In the genomic region with DNA sequence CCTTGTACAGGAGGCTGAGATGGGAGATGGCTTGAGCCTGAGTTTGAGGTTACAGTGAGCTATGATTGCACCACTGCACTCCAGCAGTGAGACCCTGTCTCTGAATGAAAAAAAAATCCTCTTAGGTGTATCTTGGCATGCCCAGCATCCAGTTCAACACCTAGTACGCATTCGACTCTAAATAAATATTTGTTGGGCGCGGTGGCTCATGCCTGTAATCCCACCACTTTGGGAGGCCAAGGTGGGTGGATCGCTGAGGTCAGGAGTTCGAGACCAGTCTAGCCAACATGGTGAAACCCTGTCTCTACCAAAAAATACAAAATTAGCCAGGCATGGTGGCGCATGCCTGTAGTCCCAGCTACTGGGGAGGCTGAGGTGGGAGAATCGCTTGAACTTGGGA, we compare ENCODE assay signal across 8 cellular contexts.
DNase-seq lines count a peak whose midpoint lies in the region; ATAC-seq and TF ChIP-seq lines count a peak whose summit lies in the region.
"Not testable (repeated sequence)": the region's sequence is repeated elsewhere in the genome, so short reads cannot be mapped to it uniquely, and the experiment has no call there.

No MANE protein-coding gene starts in this region.

- TF ChIP-seq CTCF in adrenal gland (IDR thresholded peaks at IDR 0.05); heart left ventricle (IDR thresholded peaks at IDR 0.05); natural killer cell (IDR thresholded peaks at IDR 0.05); thyroid gland (IDR thresholded peaks at IDR 0.05): not testable (repeated sequence)

- not testable (repeated sequence) for H3K9me3 Mint-ChIP-seq in CD4-positive, alpha-beta memory T cell; activated T-cell treated with anti-CD3 and anti-CD28 coated beads, Interleukin-2, amount 50 U/mL, for 24 hours; natural killer cell

- intact Hi-C loops in CD4-positive, alpha-beta memory T cell (cut with micrococcal nuclease); adrenal gland (cut with DNase I); natural killer cell (cut with micrococcal nuclease); sciatic nerve (cut with DNase I); thyroid gland (cut with DNase I): not testable (repeated sequence)
- intact Hi-C loops in heart left ventricle (cut with DNase I) = loop anchor here in 3 of 10 donors (5.0 kb wide), 1 partner anchor 37 kb away; no protein-coding TSS in a partner anchor

- H3K27ac Mint-ChIP-seq in CD4-positive, alpha-beta memory T cell = peak overlapping the region in 4 of 7 donors; percentile 25 to 81 (median 62)
- H3K27ac Mint-ChIP-seq in activated T-cell treated with anti-CD3 and anti-CD28 coated beads, Interleukin-2, amount 50 U/mL, for 24 hours = peak overlapping the region; percentile 94
- peak overlapping the region; percentile 90 to 98 for H3K27ac Mint-ChIP-seq in natural killer cell

- DNase-seq in CD4-positive, alpha-beta memory T cell; activated T-cell treated with anti-CD3 and anti-CD28 coated beads, Interleukin-2, amount 50 U/mL, for 24 hours; adrenal gland; heart left ventricle; natural killer cell; thyroid gland: not testable (repeated sequence)
- DNase-seq in islet precursor cell (peak; percentile 12), sciatic nerve (ENCODE audit: low spot score) (peak; percentile 37)

- H3K36me3 Mint-ChIP-seq in CD4-positive, alpha-beta memory T cell = peaks cover 0 to 16% of the 10 kb centered on the region in 2 donors
- H3K36me3 Mint-ChIP-seq in activated T-cell treated with anti-CD3 and anti-CD28 coated beads, Interleukin-2, amount 50 U/mL, for 24 hours (ENCODE audit: low read depth) = peaks cover 43% of the 10 kb centered on the region
- not testable (repeated sequence) for H3K36me3 Mint-ChIP-seq in natural killer cell

- not testable (repeated sequence) for H3K9me3 ChIP-seq in CD4-positive, alpha-beta memory T cell (ENCODE audit: control insufficient read depth in 1 of 2, low read length in 2 of 2); adrenal gland (replicated peaks in 1 of 3); heart left ventricle; thyroid gland

- H3K36me3 ChIP-seq in CD4-positive, alpha-beta memory T cell (ENCODE audit: insufficient read depth, low read length); adrenal gland (replicated peaks in 1 of 2); thyroid gland: not testable (repeated sequence)
- H3K36me3 ChIP-seq in heart left ventricle = peaks cover 0 to 13% (median 4%) of the 10 kb centered on the region in 9 donors

- CTCF ChIA-PET in CD4-positive, alpha-beta memory T cell (lab: Charles Lee; ENCODE audit: partially characterized antibody) = interaction anchor here (3.4 kb wide), 1 partner anchor 29 kb away, joined by 16 read pairs; no protein-coding TSS in a partner anchor

- H3K27me3 Mint-ChIP-seq in CD4-positive, alpha-beta memory T cell; activated T-cell treated with anti-CD3 and anti-CD28 coated beads, Interleukin-2, amount 50 U/mL, for 24 hours; natural killer cell (ENCODE audit: low read depth in 2 of 2): not testable (repeated sequence)

- TF ChIP-seq POLR2A in adrenal gland (IDR thresholded peaks at IDR 0.05); heart left ventricle (IDR thresholded peaks at IDR 0.05); thyroid gland (IDR thresholded peaks at IDR 0.05): not testable (repeated sequence)

- H3K4me1 Mint-ChIP-seq in CD4-positive, alpha-beta memory T cell = peaks cover 26 to 47% (median 33%) of the 10 kb centered on the region in 4 donors
- peaks cover 46% of the 10 kb centered on the region for H3K4me1 Mint-ChIP-seq in activated T-cell treated with anti-CD3 and anti-CD28 coated beads, Interleukin-2, amount 50 U/mL, for 24 hours (ENCODE audit: low read depth)
- peaks cover 56 to 72% of the 10 kb centered on the region in 2 donors for H3K4me1 Mint-ChIP-seq in natural killer cell

- not testable (repeated sequence) for H3K27me3 ChIP-seq in CD4-positive, alpha-beta memory T cell (ENCODE audit: insufficient read depth, low read length); adrenal gland; heart left ventricle; thyroid gland

- H3K4me3 ChIP-seq in CD4-positive, alpha-beta memory T cell (ENCODE audit: low read length in 2 of 2); adrenal gland; heart left ventricle; thyroid gland (replicated peaks in 1 of 3): not testable (repeated sequence)

- not testable (repeated sequence) for H3K27ac ChIP-seq in CD4-positive, alpha-beta memory T cell (ENCODE audit: low read depth, low read length)
- H3K27ac ChIP-seq in adrenal gland = peak overlapping the region in 3 of 5 donors; percentile 21 to 93 (median 30)
- H3K27ac ChIP-seq in heart left ventricle = peak overlapping the region in 11 of 12 donors; percentile 6 to 89 (median 80)
- H3K27ac ChIP-seq in thyroid gland = peak overlapping the region; percentile 53 to 94 (median 87)

- not testable (repeated sequence) for H3K4me3 Mint-ChIP-seq in CD4-positive, alpha-beta memory T cell; activated T-cell treated with anti-CD3 and anti-CD28 coated beads, Interleukin-2, amount 50 U/mL, for 24 hours
- H3K4me3 Mint-ChIP-seq in natural killer cell = peak overlapping the region; percentile 63

- POLR2A ChIA-PET in CD4-positive, alpha-beta memory T cell (lab: Charles Lee; ENCODE audit: partially characterized antibody) = not testable (repeated sequence)

- H3K4me1 ChIP-seq in CD4-positive, alpha-beta memory T cell (ENCODE audit: insufficient read depth, low read length) = peaks cover 31% of the 10 kb centered on the region
- H3K4me1 ChIP-seq in adrenal gland (replicated peaks in 1 of 2) = peaks cover 21 to 45% of the 10 kb centered on the region in 2 donors
- peaks cover 16 to 59% (median 47%) of the 10 kb centered on the region in 12 donors for H3K4me1 ChIP-seq in heart left ventricle
- peaks cover 30 to 47% of the 10 kb centered on the region in 2 donors for H3K4me1 ChIP-seq in thyroid gland

- not testable (repeated sequence) for ATAC-seq in heart left ventricle, natural killer cell, sciatic nerve

- 88 to 98% (median 97%) methylated on average over 8 of the region's 8 CpGs for whole genome bisulfite sequencing in adrenal gland, 4 donors
- WGBS in heart left ventricle, 4 donors = 88 to 92% (median 91%) methylated on average over 8 of the region's 8 CpGs
- WGBS in thyroid gland, 2 donors = 85 to 96% methylated on average over 8 of the region's 8 CpGs
